ENCODE assay signal across 8 cellular contexts in genomic region chr14:68795602-68796417, GRCh38. TPM values are rescaled to one million over a fixed set of nuclear protein-coding genes. Genes with fewer than 3 reads are reported as not detected.
DNase-seq lines count a peak whose midpoint lies in the region; ATAC-seq, FAIRE-seq and TF ChIP-seq lines count a peak whose summit lies in the region.

No MANE protein-coding gene starts in this region.

- TF ChIP-seq CTCF in endothelial cell of umbilical vein (IDR thresholded peaks at IDR 0.05; ENCODE audit: extremely low read depth in 1 of 2, insufficient read depth in 1 of 2, low read depth in 1 of 2, low read length in 2 of 2), result peak; percentile 42 to 68

- peak; percentile 79 for DNase-seq in NK-92 treated with Interleukin-12 subunit alpha and Interleukin-12 subunit beta, amount 100 ng/mL, for 24 hours (lab: John Stamatoyannopoulos, UW)
- DNase-seq in NK-92 (lab: John Stamatoyannopoulos, UW; ENCODE audit: unreplicated experiment) (no peak), NCI-H226 (peak; percentile 75), endothelial cell of umbilical vein (ENCODE audit: low read depth, low spot score) (peak; percentile 75), mucosa of gallbladder (ENCODE audit: low spot score) (peak; percentile 77)
- DNase-seq in activated CD8-positive, alpha-beta memory T cell treated with anti-CD3 and anti-CD28 coated beads, Interleukin-2, amount 50 U/mL, for 48 hours, result peak; percentile 89
- peak; percentile 72 to 90 for DNase-seq in stimulated activated effector memory CD8-positive, alpha-beta T cell treated with anti-CD3 and anti-CD28 coated beads, Interleukin-12 subunit alpha, Interleukin-12 subunit beta, amount 100 ng/mL, for 72 hours (ENCODE audit: low spot score in 2 of 2)

- H3K27ac Mint-ChIP-seq in stimulated activated effector memory CD8-positive, alpha-beta T cell treated with anti-CD3 and anti-CD28 coated beads, Interleukin-12 subunit alpha, Interleukin-12 subunit beta, amount 100 ng/mL, for 72 hours, result peak overlapping the region; percentile 100

- peaks cover 34% of the 10 kb centered on the region for H3K79me2 ChIP-seq in endothelial cell of umbilical vein (ENCODE audit: control insufficient read depth, insufficient read depth, low read length)

- intact Hi-C loops in endothelial cell of umbilical vein (cut with micrococcal nuclease), result loop anchor here (10.0 kb wide), 1 partner anchor 651 kb away; no protein-coding TSS in a partner anchor

- no peaks in the 10 kb centered on the region for H3K36me3 ChIP-seq in endothelial cell of umbilical vein (ENCODE audit: control insufficient read depth in 2 of 2, extremely low read depth in 1 of 2, insufficient read depth in 2 of 2, low read length in 2 of 2)

- H3K4me3 Mint-ChIP-seq in stimulated activated effector memory CD8-positive, alpha-beta T cell treated with anti-CD3 and anti-CD28 coated beads, Interleukin-12 subunit alpha, Interleukin-12 subunit beta, amount 100 ng/mL, for 72 hours, result peak overlapping the region; percentile 100

- peak overlapping the region; percentile 75 for H3K4me2 ChIP-seq in endothelial cell of umbilical vein (ENCODE audit: insufficient read depth, low read length)

- no peak for FAIRE-seq in endothelial cell of umbilical vein (lab: Jason Lieb, UNC)

- H3K4me3 ChIP-seq in endothelial cell of umbilical vein (replicated peaks in 1 of 3; ENCODE audit: insufficient read depth in 1 of 3, low read depth in 1 of 3, low read length in 3 of 3), result peak overlapping the region; percentile 59 to 72 (median 72)

- dilution Hi-C loops in endothelial cell of umbilical vein (cut with MboI; ENCODE audit: extremely low pct_ligation_motif_present, low sequenced_read_pairs), result no loop called here

- H3K4me1 ChIP-seq in endothelial cell of umbilical vein (ENCODE audit: control insufficient read depth, extremely low read depth, insufficient read depth, low read length), result peaks cover 14% of the 10 kb centered on the region

- ATAC-seq in HG02798 (IDR thresholded peaks at IDR 0.05; ENCODE audit: poor library complexity, unreplicated experiment), result peak; percentile 41
- peak; percentile 65 for ATAC-seq in stimulated activated effector memory CD8-positive, alpha-beta T cell treated with anti-CD3 and anti-CD28 coated beads, Interleukin-12 subunit alpha, Interleukin-12 subunit beta, amount 100 ng/mL, for 72 hours

- H4K20me1 ChIP-seq in endothelial cell of umbilical vein (replicated peaks; ENCODE audit: control insufficient read depth, extremely low read depth, insufficient read depth, low read length), result peaks cover 2% of the 10 kb centered on the region

- CTCF ChIA-PET in endothelial cell of umbilical vein (lab: Charles Lee), result interaction anchor here (0.7 to 3.0 kb wide), 8 partner anchors 11 to 861 kb away, joined by 3 to 20 read pairs (median 4); no protein-coding TSS in a partner anchor

- no peaks in the 10 kb centered on the region for H3K27me3 ChIP-seq in endothelial cell of umbilical vein (ENCODE audit: control insufficient read depth in 2 of 2, insufficient read depth in 2 of 2, low read length in 2 of 2)

- TF ChIP-seq POLR2A in endothelial cell of umbilical vein (IDR thresholded peaks at IDR 0.05; ENCODE audit: low read depth, low read length), result peak; percentile 1

- H3K4me1 Mint-ChIP-seq in stimulated activated effector memory CD8-positive, alpha-beta T cell treated with anti-CD3 and anti-CD28 coated beads, Interleukin-12 subunit alpha, Interleukin-12 subunit beta, amount 100 ng/mL, for 72 hours, result peaks cover 48% of the 10 kb centered on the region

- no TSS peak for BruUV-seq in endothelial cell of umbilical vein (replicated peaks; lab: Mats Ljungman, UMichigan)

- H3K9me1 ChIP-seq in endothelial cell of umbilical vein (replicated peaks; ENCODE audit: control insufficient read depth, extremely low read depth, insufficient read depth, low read length), result no peaks in the 10 kb centered on the region

- H3K9ac ChIP-seq in endothelial cell of umbilical vein (replicated peaks; ENCODE audit: extremely low read depth, insufficient read depth, low read length), result peak overlapping the region; percentile 96

- peak overlapping the region; percentile 23 for H2AFZ ChIP-seq in endothelial cell of umbilical vein (ENCODE audit: low read depth, low read length)

- no peaks in the 10 kb centered on the region for H3K9me3 ChIP-seq in endothelial cell of umbilical vein (replicated peaks; ENCODE audit: control insufficient read depth, insufficient read depth, low read length)

- H3K9me3 Mint-ChIP-seq in stimulated activated effector memory CD8-positive, alpha-beta T cell treated with anti-CD3 and anti-CD28 coated beads, Interleukin-12 subunit alpha, Interleukin-12 subunit beta, amount 100 ng/mL, for 72 hours, result no peaks in the 10 kb centered on the region

- H3K27ac ChIP-seq in endothelial cell of umbilical vein (ENCODE audit: insufficient read depth, low read depth, low read length), result peak overlapping the region; percentile 98

- peaks cover 58% of the 10 kb centered on the region for H3K36me3 Mint-ChIP-seq in stimulated activated effector memory CD8-positive, alpha-beta T cell treated with anti-CD3 and anti-CD28 coated beads, Interleukin-12 subunit alpha, Interleukin-12 subunit beta, amount 100 ng/mL, for 72 hours

- POLR2A ChIA-PET in endothelial cell of umbilical vein (lab: Charles Lee), result interaction anchor here (0.9 kb wide), 1 partner anchor 19 kb away, joined by 3 read pairs; no protein-coding TSS in a partner anchor

TF ChIP-seq in endothelial cell of umbilical vein, 7 proteins besides CTCF, POLR2A, EP300 and RAD21:
- TF ChIP-seq FOS (IDR thresholded peaks at IDR 0.05; ENCODE audit: borderline replicate concordance, insufficient read depth, low read length) (no peak), JUN (IDR thresholded peaks at IDR 0.05; ENCODE audit: borderline replicate concordance, insufficient read depth, insufficient read length, low read depth) (no peak), POLR2AphosphoS5 (IDR thresholded peaks at IDR 0.05; ENCODE audit: insufficient read depth, low read depth, low read length) (no peak), MYC (IDR thresholded peaks at IDR 0.05; ENCODE audit: low read depth, low read length) (no peak), EZH2 (IDR thresholded peaks at IDR 0.05; ENCODE audit: borderline replicate concordance, low read depth, low read length, severe bottlenecking) (no peak), GATA2 (IDR thresholded peaks at IDR 0.05; ENCODE audit: insufficient read depth, insufficient read length, low read depth, low read length) (no peak), MAX (IDR thresholded peaks at IDR 0.05; ENCODE audit: insufficient read depth, insufficient read length) (no peak)

RNA-seq across cellular contexts. Expression of gene ZFP36L1, which starts 2.9 kb away (rescaled TPM):
- total RNA-seq in endothelial cell of umbilical vein (89.6 and 91.3 TPM in 2 replicates), mucosa of gallbladder (398 TPM)
- polyA plus RNA-seq in endothelial cell of umbilical vein, result 46.0 and 63.3 TPM in 2 replicates
- polyA plus RNA-seq in endothelial cell of umbilical vein (2011; cell fraction: cytosol; rRNA removed), result 50.0 and 63.4 TPM in 2 replicates
- polyA plus RNA-seq in endothelial cell of umbilical vein (2011; cell fraction: nucleus; rRNA removed), result 22.0 and 22.8 TPM in 2 replicates
- 52.4 and 76.4 TPM in 2 replicates for polyA plus RNA-seq in endothelial cell of umbilical vein (2012)
- 16.9 and 24.7 TPM in 2 replicates for polyA minus RNA-seq in endothelial cell of umbilical vein
- polyA minus RNA-seq in endothelial cell of umbilical vein (2011; cell fraction: cytosol; rRNA and poly(A)+ RNA removed), result 34.5 TPM
- 15.7 and 25.6 TPM in 2 replicates for polyA minus RNA-seq in endothelial cell of umbilical vein (2011; cell fraction: nucleus; rRNA and poly(A)+ RNA removed)
